8 cellular contexts compared by ENCODE assay signal in the genomic region with DNA sequence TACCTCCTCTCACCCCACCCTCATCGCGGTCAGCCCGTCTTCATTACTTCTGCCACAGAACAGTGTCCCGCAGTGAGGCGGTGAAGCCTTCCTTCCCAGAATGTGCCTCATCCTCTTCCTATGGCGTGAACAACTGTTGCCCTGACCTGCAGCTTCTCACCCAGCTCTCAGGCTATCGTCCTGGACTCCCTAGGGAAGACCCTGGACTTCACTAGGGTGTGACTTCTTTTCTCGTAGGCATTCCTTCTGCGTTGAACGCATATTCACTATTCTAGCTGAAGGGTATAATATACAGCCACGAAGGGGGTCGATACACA. TPM values are rescaled to one million over a fixed set of nuclear protein-coding genes. Genes with fewer than 3 reads are reported as not detected.
DNase-seq lines count a peak whose midpoint lies in the region; ATAC-seq, FAIRE-seq and TF ChIP-seq lines count a peak whose summit lies in the region.

No MANE protein-coding gene starts in this region.

- TF ChIP-seq CTCF in A549 (IDR thresholded peaks at IDR 0.05), result no peak
- no peak for TF ChIP-seq CTCF in IMR-90 (conservative IDR thresholded peaks at IDR 0.05; ENCODE audit: low read depth, low read length)

- no peak overlapping the region for H3K18ac ChIP-seq in IMR-90 (ENCODE audit: low read depth, low read length)

- 0 out of 2 replicates have a peak overlapping the region, but pooled peaks have one; percentile 13 for H3K56ac ChIP-seq in IMR-90 (ENCODE audit: extremely low read depth, insufficient read depth, low read length)

- no peak for TF ChIP-seq RAD21 in A549 (conservative IDR thresholded peaks at IDR 0.05 in 1 of 2, IDR thresholded peaks at IDR 0.05 in 1 of 2)
- no peak for TF ChIP-seq RAD21 in IMR-90 (IDR thresholded peaks at IDR 0.05; ENCODE audit: low read length)

- H3K27ac ChIP-seq in A549, result peak overlapping the region; percentile 94 to 95
- H3K27ac ChIP-seq in IMR-90 (ENCODE audit: insufficient read depth, low read length), result peak overlapping the region; percentile 73
- peak overlapping the region; percentile 91 for H3K27ac ChIP-seq in caudate nucleus (ENCODE audit: low read depth, low read length)
- H3K27ac ChIP-seq in muscle layer of colon (ENCODE audit: low read depth, low read length), result peak overlapping the region; percentile 20

- in situ Hi-C loops in IMR-90 (cut with MboI; ENCODE audit: low sequenced_read_pairs), result loop anchor here (5.0 kb wide), 1 partner anchor 89 kb away; no protein-coding TSS in a partner anchor

- 24% methylated on average over 12 of the region's 12 CpGs for WGBS in A549 (ENCODE audit: missing lambda C conversion rate)
- WGBS in IMR-90 (ENCODE audit: extremely low coverage in 2 of 2, insufficient read length in 1 of 2), 2 experiments, result 38% methylated on average over 5 of the region's 12 CpGs; no CpG with 5 or more reads in 1 of the 2 experiments

- BruUV-seq in IMR-90 (replicated peaks; lab: Mats Ljungman, UMichigan), result TSS peak; percentile 22

- DNase-seq in A549 (ENCODE audit: low read depth in 1 of 2, low spot score in 1 of 2) (no peak), IMR-90 (no peak), caudate nucleus (lab: John Stamatoyannopoulos, UW) (no peak), NCI-H1694 treated with DMSO at 0.1 percent for 48 hours (lab: John Stamatoyannopoulos, UW) (no peak), kidney tubule cell (ENCODE audit: low spot score) (no peak), mesenteric fat pad (ENCODE audit: low spot score) (no peak)
- no peak for DNase-seq in central memory CD4-positive, alpha-beta T cell

- POLR2A ChIA-PET in A549 (lab: Yijun Ruan, JAX), result interaction anchor here (0.6 to 3.2 kb wide), 13 partner anchors 10 to 267 kb away, joined by 3 to 33 read pairs (median 5); a partner anchor contains a TSS
- POLR2A ChIA-PET in IMR-90 (lab: Charles Lee; ENCODE audit: unreplicated experiment), result interaction anchor here (1.1 kb wide), 1 partner anchor 31 kb away, joined by 4 read pairs; no protein-coding TSS in a partner anchor

- H3K4me3 ChIP-seq in A549 (peak overlapping the region; percentile 82), IMR-90 (ENCODE audit: insufficient read depth, low read depth, low read length) (peak overlapping the region; percentile 76), muscle layer of colon (ENCODE audit: low read depth in 1 of 2, low read length in 2 of 2) (peak overlapping the region in 1 of 2 donors; percentile 86)

- H2AK9ac ChIP-seq in IMR-90 (replicated peaks; ENCODE audit: low read depth, low read length, poor library complexity), result peak overlapping the region; percentile 75

- H3K9ac ChIP-seq in IMR-90 (ENCODE audit: low read depth, low read length) (peak overlapping the region; percentile 81), muscle layer of colon (ENCODE audit: low read length) (peak overlapping the region; percentile 65)

- ATAC-seq in A549 (peak in 1 of 2 experiments; percentile 1; a peak in 3 of 6 replicates), IMR-90 (ENCODE audit: low read depth) (no peak)

- H4K20me1 ChIP-seq in IMR-90 (ENCODE audit: insufficient read depth, low read length), result peaks cover 24% of the 10 kb centered on the region

- no peak for TF ChIP-seq EP300 in A549 (IDR thresholded peaks at IDR 0.05)

- peaks cover 17% of the 10 kb centered on the region for H3K36me3 ChIP-seq in IMR-90 (ENCODE audit: control insufficient read depth, insufficient read depth, low read length)
- peaks cover 6% of the 10 kb centered on the region for H3K36me3 ChIP-seq in muscle layer of colon (ENCODE audit: insufficient read depth, low read length)

- H2BK15ac ChIP-seq in IMR-90 (ENCODE audit: low read depth, low read length), result no peak overlapping the region

- peak overlapping the region; percentile 94 for H2AK5ac ChIP-seq in IMR-90 (ENCODE audit: low read depth, low read length)

- H3K14ac ChIP-seq in IMR-90 (replicated peaks; ENCODE audit: low read depth, low read length), result peak overlapping the region; percentile 65

- peak overlapping the region; percentile 27 for H2BK5ac ChIP-seq in IMR-90 (ENCODE audit: low read depth, low read length, poor library complexity, severe bottlenecking)

- H3K9me1 ChIP-seq in IMR-90 (ENCODE audit: insufficient read depth, low read length), result peaks cover 4% of the 10 kb centered on the region; the same call in 1 of the 2 replicates

- no peak overlapping the region for H2BK120ac ChIP-seq in IMR-90 (ENCODE audit: low read depth, low read length)

- H3K27me3 ChIP-seq in IMR-90 (ENCODE audit: control insufficient read depth, insufficient read depth, low read length) (no peaks in the 10 kb centered on the region), muscle layer of colon (ENCODE audit: control insufficient read depth in 1 of 2, insufficient read depth in 2 of 2, low read length in 2 of 2) (no peaks in the 10 kb centered on the region)

- H3K23ac ChIP-seq in IMR-90 (ENCODE audit: low read depth, low read length), result peak overlapping the region; percentile 75

- CTCF ChIA-PET in A549 (lab: Yijun Ruan, JAX) (interaction anchor here (0.6 to 16.7 kb wide), 47 partner anchors 9 to 542 kb away, joined by 3 to 348 read pairs (median 7); a partner anchor contains a TSS), IMR-90 (lab: Yijun Ruan, JAX) (interaction anchor here (0.6 to 2.3 kb wide), 8 partner anchors 13 to 245 kb away, joined by 3 to 11 read pairs (median 6); a partner anchor contains a TSS)

- peak overlapping the region; percentile 81 for H2AFZ ChIP-seq in IMR-90 (replicated peaks; ENCODE audit: low read length, poor library complexity)

- FAIRE-seq in A549 (lab: Jason Lieb, UNC), result no peak

- peak overlapping the region; percentile 53 for H3K4ac ChIP-seq in IMR-90 (ENCODE audit: low read depth, low read length)

- dilution Hi-C loops in IMR-90 (cut with HindIII; ENCODE audit: low sequenced_read_pairs, unreplicated experiment), result no loop called here

- H2BK20ac ChIP-seq in IMR-90 (ENCODE audit: low read depth, low read length), result no peak overlapping the region

- no peak overlapping the region for H4K5ac ChIP-seq in IMR-90 (ENCODE audit: low read depth, low read length)

- peaks cover 34 to 63% of the 10 kb centered on the region in 2 experiments for H3K79me1 ChIP-seq in IMR-90 (ENCODE audit: low read depth in 1 of 2, low read length in 2 of 2)

- peak overlapping the region in 1 of 2 experiments; percentile 52; a peak in 2 of 4 replicates for H4K8ac ChIP-seq in IMR-90 (ENCODE audit: low read depth in 2 of 2, low read length in 2 of 2)

- intact Hi-C loops in IMR-90 (cut with micrococcal nuclease), result loop anchor here (1.0 to 2.0 kb wide), 2 partner anchors 89 to 146 kb away; a partner anchor contains a TSS

- peak overlapping the region; percentile 86 for H3K4me2 ChIP-seq in A549
- peak overlapping the region; percentile 97 for H3K4me2 ChIP-seq in IMR-90 (ENCODE audit: low read depth, low read length)

- H4K91ac ChIP-seq in IMR-90 (ENCODE audit: insufficient read depth, low read depth, low read length), result peak overlapping the region; percentile 72

- TF ChIP-seq POLR2A in A549 (IDR thresholded peaks at IDR 0.05; ENCODE audit: low read length) (no peak), IMR-90 (IDR thresholded peaks at IDR 0.05; ENCODE audit: low read depth, low read length) (no peak)

- H3K4me1 ChIP-seq in A549 (peaks cover 17% of the 10 kb centered on the region), IMR-90 (ENCODE audit: control insufficient read depth, insufficient read depth, low read length) (peaks cover 5% of the 10 kb centered on the region; the same call in 1 of the 2 replicates), muscle layer of colon (ENCODE audit: insufficient read depth, low read length) (peaks cover 23% of the 10 kb centered on the region)

- H3K9me3 ChIP-seq in A549 (no peaks in the 10 kb centered on the region), IMR-90 (ENCODE audit: control insufficient read depth, insufficient read depth, low read length) (peaks cover 5% of the 10 kb centered on the region; the same call in 1 of the 2 replicates), muscle layer of colon (ENCODE audit: low read length) (no peaks in the 10 kb centered on the region)

RNA-seq across cellular contexts. Expression of a gene that starts 1.0 kb away (rescaled TPM):
- 2.1 and 2.2 TPM in 2 replicates for polyA plus RNA-seq in A549 (2011; rRNA removed)
- polyA plus RNA-seq in A549 (2012; cell fraction: cytosol; rRNA removed), result 6.3 and 10.9 TPM in 2 replicates
- 13.0 and 22.4 TPM in 2 replicates for polyA plus RNA-seq in A549 (2012; cell fraction: nucleus; rRNA removed)
- polyA plus RNA-seq in A549 (2017; fragmentation: RNase III; extraction: RNeasy Plus Mini Kit Qiagen cat#74134 plus additional on column Dnase treatment), result 7.1 to 7.9 TPM (median 7.8 TPM) in 3 replicates
- 2.1 and 2.5 TPM in 2 replicates for polyA minus RNA-seq in A549 (2011; rRNA and poly(A)+ RNA removed)
- under 0.01 TPM in 2 replicates for total RNA-seq in IMR-90 (2012; rRNA removed)
- 4.6 and 6.3 TPM in 2 replicates for polyA plus RNA-seq in IMR-90 (2012; rRNA removed)
- polyA plus RNA-seq in IMR-90 (2012; cell fraction: cytosol; rRNA removed), result 4.5 and 9.2 TPM in 2 replicates
- polyA plus RNA-seq in IMR-90 (2012; cell fraction: nucleus; rRNA removed; ENCODE audit: low replicate concordance), result 7.6 and 24.5 TPM in 2 replicates
- 12.0 TPM for total RNA-seq in mesenteric fat pad

RNA-seq across cellular contexts. Expression of a gene that starts 6.3 kb away (rescaled TPM):
- polyA plus RNA-seq in A549 (2011; rRNA removed) (5.0 and 6.4 TPM in 2 replicates), A549 (2017; fragmentation: RNase III; extraction: RNeasy Plus Mini Kit Qiagen cat#74134 plus additional on column Dnase treatment) (9.3 to 9.7 TPM (median 9.7 TPM) in 3 replicates), IMR-90 (2012; rRNA removed) (6.6 and 8.0 TPM in 2 replicates)
- polyA plus RNA-seq in A549 (2012; cell fraction: cytosol; rRNA removed), result 13.9 and 21.7 TPM in 2 replicates
- polyA plus RNA-seq in A549 (2012; cell fraction: nucleus; rRNA removed), result 13.3 and 22.6 TPM in 2 replicates
- 2.1 and 2.5 TPM in 2 replicates for polyA minus RNA-seq in A549 (2011; rRNA and poly(A)+ RNA removed)
- total RNA-seq in IMR-90 (2012; rRNA removed) (2.3 and 2.8 TPM in 2 replicates), mesenteric fat pad (19.1 TPM)
- 6.2 and 14.1 TPM in 2 replicates for polyA plus RNA-seq in IMR-90 (2012; cell fraction: cytosol; rRNA removed)
- polyA plus RNA-seq in IMR-90 (2012; cell fraction: nucleus; rRNA removed; ENCODE audit: low replicate concordance), result 4.0 and 9.8 TPM in 2 replicates

RNA-seq across cellular contexts. Expression of a gene that starts 7.1 kb away (rescaled TPM):
- polyA plus RNA-seq in A549 (2011; rRNA removed) (10.3 and 10.4 TPM in 2 replicates), A549 (2017; fragmentation: RNase III; extraction: RNeasy Plus Mini Kit Qiagen cat#74134 plus additional on column Dnase treatment) (15.7 to 18.0 TPM (median 16.9 TPM) in 3 replicates), IMR-90 (2012; rRNA removed) (5.5 and 5.9 TPM in 2 replicates)
- polyA plus RNA-seq in A549 (2012; cell fraction: cytosol; rRNA removed), result 11.8 and 16.0 TPM in 2 replicates
- 20.4 and 23.1 TPM in 2 replicates for polyA plus RNA-seq in A549 (2012; cell fraction: nucleus; rRNA removed)
- polyA minus RNA-seq in A549 (2011; rRNA and poly(A)+ RNA removed), result 7.9 and 10.2 TPM in 2 replicates
- total RNA-seq in IMR-90 (2012; rRNA removed) (0.83 and 1.3 TPM in 2 replicates), mesenteric fat pad (12.8 TPM)
- polyA plus RNA-seq in IMR-90 (2012; cell fraction: cytosol; rRNA removed), result 3.6 and 5.0 TPM in 2 replicates
- 12.9 and 19.2 TPM in 2 replicates for polyA plus RNA-seq in IMR-90 (2012; cell fraction: nucleus; rRNA removed; ENCODE audit: low replicate concordance)

RNA-seq across cellular contexts. Expression of a gene that starts 17.9 kb away (rescaled TPM):
- polyA plus RNA-seq in A549 (2011; rRNA removed) (3.5 and 4.1 TPM in 2 replicates), A549 (2017; fragmentation: RNase III; extraction: RNeasy Plus Mini Kit Qiagen cat#74134 plus additional on column Dnase treatment) (6.0 to 7.1 TPM (median 6.6 TPM) in 3 replicates), IMR-90 (2012; rRNA removed) (3.7 and 4.1 TPM in 2 replicates)
- 5.1 and 7.2 TPM in 2 replicates for polyA plus RNA-seq in A549 (2012; cell fraction: cytosol; rRNA removed)
- 12.3 and 14.7 TPM in 2 replicates for polyA plus RNA-seq in A549 (2012; cell fraction: nucleus; rRNA removed)
- 5.4 and 5.5 TPM in 2 replicates for polyA minus RNA-seq in A549 (2011; rRNA and poly(A)+ RNA removed)
- total RNA-seq in IMR-90 (2012; rRNA removed) (2.5 TPM in 2 replicates), mesenteric fat pad (4.5 TPM)
- polyA plus RNA-seq in IMR-90 (2012; cell fraction: cytosol; rRNA removed), result 3.2 and 4.1 TPM in 2 replicates
- 9.5 and 20.0 TPM in 2 replicates for polyA plus RNA-seq in IMR-90 (2012; cell fraction: nucleus; rRNA removed; ENCODE audit: low replicate concordance)

RNA-seq across cellular contexts. Expression of a gene that starts 25.8 kb away (rescaled TPM):
- polyA plus RNA-seq in A549 (2011; rRNA removed), result 4.2 and 6.5 TPM in 2 replicates
- 12.2 and 16.1 TPM in 2 replicates for polyA plus RNA-seq in A549 (2012; cell fraction: cytosol; rRNA removed)
- polyA plus RNA-seq in A549 (2012; cell fraction: nucleus; rRNA removed), result 45.5 and 51.1 TPM in 2 replicates
- 16.2 to 17.0 TPM (median 16.2 TPM) in 3 replicates for polyA plus RNA-seq in A549 (2017; fragmentation: RNase III; extraction: RNeasy Plus Mini Kit Qiagen cat#74134 plus additional on column Dnase treatment)
- 11.4 and 12.8 TPM in 2 replicates for polyA minus RNA-seq in A549 (2011; rRNA and poly(A)+ RNA removed)
- total RNA-seq in IMR-90 (2012; rRNA removed), result 0.54 and 0.83 TPM in 2 replicates
- 9.0 and 10.7 TPM in 2 replicates for polyA plus RNA-seq in IMR-90 (2012; rRNA removed)
- 4.6 and 9.6 TPM in 2 replicates for polyA plus RNA-seq in IMR-90 (2012; cell fraction: cytosol; rRNA removed)
- 19.0 and 30.7 TPM in 2 replicates for polyA plus RNA-seq in IMR-90 (2012; cell fraction: nucleus; rRNA removed; ENCODE audit: low replicate concordance)
- total RNA-seq in mesenteric fat pad, result 10.9 TPM

Comparison
In these comparisons a context has a peak if more than half of its experiments do, and no peak if none do; other contexts are left out.
1. H3K27ac ChIP-seq: peak in every context shown above with its lines; median percentile 94 in A549; 91 in caudate nucleus; 73 in IMR-90; 20 in muscle layer of colon.
2. RNA of a gene that starts 1.0 kb away (total RNA-seq): 12.0 TPM in mesenteric fat pad (single experiment); under 0.01 TPM in IMR-90; every median in the first group is over 10 times any median in the second.